2 cellular contexts compared by ENCODE assay signal in the genomic region with DNA sequence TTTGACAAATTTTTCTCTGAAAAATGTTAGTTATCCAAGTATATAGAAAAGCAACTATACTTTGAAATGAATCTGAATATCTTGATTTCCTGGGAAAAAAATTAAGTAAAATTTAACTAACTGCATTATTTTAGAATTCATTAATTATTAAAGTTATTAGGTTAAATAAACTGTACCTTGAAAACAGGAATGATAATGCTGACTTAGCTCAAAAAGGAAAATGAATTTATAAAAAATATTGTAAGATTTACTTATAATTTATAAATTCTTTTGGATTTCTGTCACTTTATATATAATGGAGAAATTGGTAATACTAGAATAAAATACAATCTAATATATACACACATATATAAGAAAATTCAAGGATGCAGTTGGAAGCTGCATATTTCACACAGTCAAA.
A peak's percentile ranks its signal among the peaks of the same experiment; 100 is the strongest.
TF ChIP-seq lines count a peak whose summit lies in the region.

No MANE protein-coding gene starts in this region.

TF ChIP-seq in HepG2, 621 proteins besides CTCF, POLR2A, EP300 and RAD21:
- no peak for TF ChIP-seq CREM (IDR thresholded peaks at IDR 0.05)
- no peak for TF ChIP-seq CREM (CRISPR knock-in tag; IDR thresholded peaks at IDR 0.05)
- no peak for TF ChIP-seq ZFAT (CRISPR knock-in tag; conservative IDR thresholded peaks at IDR 0.05)
- TF ChIP-seq ZNF430 (CRISPR knock-in tag; IDR thresholded peaks at IDR 0.05), result no peak
- peak; percentile 49; the same call in 1 of the 2 replicates for TF ChIP-seq MAFF (IDR thresholded peaks at IDR 0.05; ENCODE audit: low read depth, low read length)
- TF ChIP-seq CREB1 (IDR thresholded peaks at IDR 0.05), result no peak
- TF ChIP-seq CREB1 (CRISPR knock-in tag; IDR thresholded peaks at IDR 0.05), result no peak
- TF ChIP-seq HOXA7 (CRISPR knock-in tag; IDR thresholded peaks at IDR 0.05), result no peak
- no peak for TF ChIP-seq NCOR1 (IDR thresholded peaks at IDR 0.05; ENCODE audit: borderline replicate concordance, low read length)
- TF ChIP-seq ZFP1 (CRISPR knock-in tag; IDR thresholded peaks at IDR 0.05), result no peak
- TF ChIP-seq MAFK (conservative IDR thresholded peaks at IDR 0.05 in 1 of 2, IDR thresholded peaks at IDR 0.05 in 1 of 2; ENCODE audit: low read length in 2 of 2), result peak in 1 of 2 experiments; percentile 85; a peak in 3 of 4 replicates
- TF ChIP-seq SMYD3 (CRISPR knock-in tag; IDR thresholded peaks at IDR 0.05), result no peak
- TF ChIP-seq, protein P1, sequence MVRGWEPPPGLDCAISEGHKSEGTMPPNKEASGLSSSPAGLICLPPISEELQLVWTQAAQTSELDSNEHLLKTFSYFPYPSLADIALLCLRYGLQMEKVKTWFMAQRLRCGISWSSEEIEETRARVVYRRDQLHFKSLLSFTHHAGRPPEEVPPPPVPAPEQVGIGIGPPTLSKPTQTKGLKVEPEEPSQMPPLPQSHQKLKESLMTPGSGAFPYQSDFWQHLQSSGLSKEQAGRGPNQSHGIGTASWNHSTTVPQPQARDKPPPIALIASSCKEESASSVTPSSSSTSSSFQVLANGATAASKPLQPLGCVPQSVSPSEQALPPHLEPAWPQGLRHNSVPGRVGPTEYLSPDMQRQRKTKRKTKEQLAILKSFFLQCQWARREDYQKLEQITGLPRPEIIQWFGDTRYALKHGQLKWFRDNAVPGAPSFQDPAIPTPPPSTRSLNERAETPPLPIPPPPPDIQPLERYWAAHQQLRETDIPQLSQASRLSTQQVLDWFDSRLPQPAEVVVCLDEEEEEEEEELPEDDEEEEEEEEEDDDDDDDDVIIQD (CRISPR knock-in tag; IDR thresholded peaks at IDR 0.05; ENCODE audit: low read depth), result no peak
- TF ChIP-seq REL (CRISPR knock-in tag; conservative IDR thresholded peaks at IDR 0.05), result no peak
- TF ChIP-seq, protein P2, sequence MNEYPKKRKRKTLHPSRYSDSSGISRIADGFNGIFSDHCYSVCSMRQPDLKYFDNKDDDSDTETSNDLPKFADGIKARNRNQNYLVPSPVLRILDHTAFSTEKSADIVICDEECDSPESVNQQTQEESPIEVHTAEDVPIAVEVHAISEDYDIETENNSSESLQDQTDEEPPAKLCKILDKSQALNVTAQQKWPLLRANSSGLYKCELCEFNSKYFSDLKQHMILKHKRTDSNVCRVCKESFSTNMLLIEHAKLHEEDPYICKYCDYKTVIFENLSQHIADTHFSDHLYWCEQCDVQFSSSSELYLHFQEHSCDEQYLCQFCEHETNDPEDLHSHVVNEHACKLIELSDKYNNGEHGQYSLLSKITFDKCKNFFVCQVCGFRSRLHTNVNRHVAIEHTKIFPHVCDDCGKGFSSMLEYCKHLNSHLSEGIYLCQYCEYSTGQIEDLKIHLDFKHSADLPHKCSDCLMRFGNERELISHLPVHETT (CRISPR knock-in tag; conservative IDR thresholded peaks at IDR 0.05), result no peak

TF ChIP-seq in endothelial cell of umbilical vein, 7 proteins besides CTCF, POLR2A, EP300 and RAD21:
- TF ChIP-seq EZH2 (IDR thresholded peaks at IDR 0.05; ENCODE audit: borderline replicate concordance, low read depth, low read length, severe bottlenecking) (no peak), FOS (IDR thresholded peaks at IDR 0.05; ENCODE audit: borderline replicate concordance, insufficient read depth, low read length) (no peak), GATA2 (IDR thresholded peaks at IDR 0.05; ENCODE audit: insufficient read depth, insufficient read length, low read depth, low read length) (no peak), JUN (IDR thresholded peaks at IDR 0.05; ENCODE audit: borderline replicate concordance, insufficient read depth, insufficient read length, low read depth) (no peak), MYC (IDR thresholded peaks at IDR 0.05; ENCODE audit: low read depth, low read length) (no peak), POLR2AphosphoS5 (IDR thresholded peaks at IDR 0.05; ENCODE audit: insufficient read depth, low read depth, low read length) (no peak)
- TF ChIP-seq, protein P3, sequence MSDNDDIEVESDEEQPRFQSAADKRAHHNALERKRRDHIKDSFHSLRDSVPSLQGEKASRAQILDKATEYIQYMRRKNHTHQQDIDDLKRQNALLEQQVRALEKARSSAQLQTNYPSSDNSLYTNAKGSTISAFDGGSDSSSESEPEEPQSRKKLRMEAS (IDR thresholded peaks at IDR 0.05; ENCODE audit: insufficient read depth, insufficient read length), result no peak
